In genomic region chr2:100991404-100991773, GRCh38 we compare ENCODE assay signal across 28 cellular contexts.
"Had no signal": no experiment of that assay in that cellular context is flagged by ENCODE, and none has a peak within 500 bp of the region (broad histone marks: within the 10 kb centered on the region; RNA-seq: fewer than 3 reads in every experiment).

No MANE protein-coding gene starts in this region.

- H3K4me3 Mint-ChIP-seq: dendritic cell treated with granulocyte-macrophage colony-stimulating factor and Interleukin-4, amounts not matched to agents 40 ng/mL and 50 ng/mL, for 4 days; effector memory CD8-positive, alpha-beta T cell; endodermal cell had no signal

- H3K9me3 ChIP-seq: colonic mucosa, esophagus muscularis mucosa, esophagus squamous epithelium, gastrocnemius medialis, gastroesophageal sphincter, heart left ventricle, heart right ventricle had no signal

- ATAC-seq: effector memory CD8-positive, alpha-beta T cell; esophagus mucosa; foreskin keratinocyte; gastrocnemius medialis; gastroesophageal sphincter; heart left ventricle had no signal

- H3K4me1 ChIP-seq: colonic mucosa, esophagus muscularis mucosa, esophagus squamous epithelium, foreskin keratinocyte, gastrocnemius medialis, gastroesophageal sphincter, heart left ventricle, heart right ventricle had no signal

- H3K9me3 Mint-ChIP-seq: dendritic cell treated with granulocyte-macrophage colony-stimulating factor and Interleukin-4, amounts not matched to agents 40 ng/mL and 50 ng/mL, for 4 days; effector memory CD8-positive, alpha-beta T cell; endodermal cell had no signal

- H3K36me3 ChIP-seq: colonic mucosa had no signal

- H3K4me3 ChIP-seq: colonic mucosa, coronary artery, dorsolateral prefrontal cortex, esophagus muscularis mucosa, esophagus squamous epithelium, gastrocnemius medialis, gastroesophageal sphincter, heart left ventricle, heart right ventricle had no signal

- H3K27ac Mint-ChIP-seq: dendritic cell treated with granulocyte-macrophage colony-stimulating factor and Interleukin-4, amounts not matched to agents 40 ng/mL and 50 ng/mL, for 4 days; effector memory CD8-positive, alpha-beta T cell; endodermal cell had no signal

- H3K27me3 ChIP-seq: colonic mucosa, dorsolateral prefrontal cortex, esophagus muscularis mucosa, esophagus squamous epithelium, foreskin keratinocyte, gastrocnemius medialis, gastroesophageal sphincter, heart left ventricle, heart right ventricle had no signal

- H3K27ac ChIP-seq: colonic mucosa, coronary artery, dorsolateral prefrontal cortex, epithelial cell of prostate, esophagus muscularis mucosa, esophagus squamous epithelium, foreskin keratinocyte, gastrocnemius medialis, gastroesophageal sphincter, heart left ventricle, heart right ventricle had no signal

- H3K27me3 Mint-ChIP-seq: dendritic cell treated with granulocyte-macrophage colony-stimulating factor and Interleukin-4, amounts not matched to agents 40 ng/mL and 50 ng/mL, for 4 days; effector memory CD8-positive, alpha-beta T cell had no signal

- DNase-seq: colonic mucosa; cortex of kidney; dermis blood vessel endothelial cell; effector CD4-positive, alpha-beta T cell; effector CD8-positive, alpha-beta T cell; effector memory CD4-positive, alpha-beta T cell; effector memory CD8-positive, alpha-beta T cell; endodermal cell; erythroblast; esophagus squamous epithelium; foreskin fibroblast; foreskin keratinocyte; foreskin melanocyte; gastrocnemius medialis; glutamatergic neuron; heart left ventricle; heart right ventricle had no signal

- FAIRE-seq: colon, endometrium, endothelial cell of umbilical vein, frontal cortex had no signal
